In genomic region chr12:132718644-132719043, GRCh38 we compare ENCODE assay signal across 25 cellular contexts.
"Had no signal": no experiment of that assay in that cellular context is flagged by ENCODE, and none has a peak within 500 bp of the region (broad histone marks: within the 10 kb centered on the region; RNA-seq: fewer than 3 reads in every experiment).

No MANE protein-coding gene starts in this region.

- H3K27me3 Mint-ChIP-seq: activated CD4-positive, alpha-beta T cell treated with anti-CD3 and anti-CD28 coated beads, Interleukin-2, amount 10 ng/mL, durations not matched to agents 24 days and 14 days; activated CD8-positive, alpha-beta T cell treated with anti-CD3 and anti-CD28 coated beads for 36 hours; activated naive CD8-positive, alpha-beta T cell treated with anti-CD3 and anti-CD28 coated beads for 36 hours; memory B cell had no signal

- H3K4me1 ChIP-seq: gastroesophageal sphincter, testis, upper lobe of left lung had no signal

- ATAC-seq: gastroesophageal sphincter, heart left ventricle, sciatic nerve had no signal

- H3K36me3 ChIP-seq: ovary had no signal

- H3K27ac ChIP-seq: brain microvascular endothelial cell, esophagus muscularis mucosa, gastroesophageal sphincter, heart left ventricle, left ventricle myocardium inferior, ovary, testis, upper lobe of left lung had no signal

- H3K27me3 ChIP-seq: brain microvascular endothelial cell, esophagus muscularis mucosa, gastroesophageal sphincter, heart left ventricle, ovary, testis, upper lobe of left lung had no signal

- H3K27ac Mint-ChIP-seq: activated CD8-positive, alpha-beta T cell treated with anti-CD3 and anti-CD28 coated beads for 36 hours; immature natural killer cell; memory B cell had no signal

- H3K9me3 ChIP-seq: esophagus muscularis mucosa, gastroesophageal sphincter, heart left ventricle, left ventricle myocardium inferior, ovary, testis, upper lobe of left lung had no signal

- H3K4me3 Mint-ChIP-seq: activated CD4-positive, alpha-beta T cell treated with anti-CD3 and anti-CD28 coated beads, Interleukin-2, amount 10 ng/mL, durations not matched to agents 24 days and 14 days; activated CD8-positive, alpha-beta T cell treated with anti-CD3 and anti-CD28 coated beads for 36 hours; activated naive CD8-positive, alpha-beta T cell treated with anti-CD3 and anti-CD28 coated beads for 36 hours; immature natural killer cell; memory B cell had no signal

- DNase-seq: activated CD4-positive, alpha-beta T cell treated with anti-CD3 and anti-CD28 coated beads, Interleukin-2, amount 10 ng/mL, durations not matched to agents 24 days and 14 days; activated gamma-delta T cell treated with Interleukin-2 at 50 U/mL for 16 hours; activated naive CD8-positive, alpha-beta T cell treated with anti-CD3 and anti-CD28 coated beads for 36 hours; activated T-cell treated with anti-CD3 and anti-CD28 coated beads, Interleukin-2, amount 50 U/mL, for 48 hours; anterior cingulate cortex; brain microvascular endothelial cell; cortex of kidney; effector CD4-positive, alpha-beta T cell; immature natural killer cell; kidney glomerular epithelial cell; left ventricle myocardium inferior; ovary; stimulated activated CD4-positive, alpha-beta T cell treated with anti-CD3 and anti-CD28 coated beads, Interleukin-4, amount 100 ng/mL, for 1 hour; T-helper 1 cell; T-helper 9 cell; testis; upper lobe of left lung had no signal

- H3K4me3 ChIP-seq: esophagus muscularis mucosa, gastroesophageal sphincter, heart left ventricle, left ventricle myocardium inferior, ovary, smooth muscle cell, testis, upper lobe of left lung had no signal

- H3K4me1 Mint-ChIP-seq: neural crest cell had no signal

- H3K4me2 ChIP-seq: smooth muscle cell had no signal

- H3K9me3 Mint-ChIP-seq: activated CD4-positive, alpha-beta T cell treated with anti-CD3 and anti-CD28 coated beads, Interleukin-2, amount 10 ng/mL, durations not matched to agents 24 days and 14 days; activated CD8-positive, alpha-beta T cell treated with anti-CD3 and anti-CD28 coated beads for 36 hours; activated naive CD8-positive, alpha-beta T cell treated with anti-CD3 and anti-CD28 coated beads for 36 hours; immature natural killer cell; memory B cell; neural crest cell had no signal
